1 cellular context compared by ENCODE assay signal in genomic region chr1:51729156-51729823, GRCh38.
TF ChIP-seq lines count a peak whose summit lies in the region.

No MANE protein-coding gene starts in this region.

TF ChIP-seq in HepG2, 621 proteins besides CTCF, POLR2A, EP300 and RAD21 (continued from another document and continues in another):
- TF ChIP-seq, protein P1, sequence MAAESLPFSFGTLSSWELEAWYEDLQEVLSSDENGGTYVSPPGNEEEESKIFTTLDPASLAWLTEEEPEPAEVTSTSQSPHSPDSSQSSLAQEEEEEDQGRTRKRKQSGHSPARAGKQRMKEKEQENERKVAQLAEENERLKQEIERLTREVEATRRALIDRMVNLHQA (CRISPR knock-in tag; IDR thresholded peaks at IDR 0.05) = no peak
- no peak for TF ChIP-seq SSRP1 (CRISPR knock-in tag; IDR thresholded peaks at IDR 0.05)
- TF ChIP-seq ZFYVE20 (CRISPR knock-in tag; IDR thresholded peaks at IDR 0.05; ENCODE audit: borderline replicate concordance, low read depth) = no peak
- TF ChIP-seq ZFP36L2 (CRISPR knock-in tag; IDR thresholded peaks at IDR 0.05) = no peak
- TF ChIP-seq, protein P2, sequence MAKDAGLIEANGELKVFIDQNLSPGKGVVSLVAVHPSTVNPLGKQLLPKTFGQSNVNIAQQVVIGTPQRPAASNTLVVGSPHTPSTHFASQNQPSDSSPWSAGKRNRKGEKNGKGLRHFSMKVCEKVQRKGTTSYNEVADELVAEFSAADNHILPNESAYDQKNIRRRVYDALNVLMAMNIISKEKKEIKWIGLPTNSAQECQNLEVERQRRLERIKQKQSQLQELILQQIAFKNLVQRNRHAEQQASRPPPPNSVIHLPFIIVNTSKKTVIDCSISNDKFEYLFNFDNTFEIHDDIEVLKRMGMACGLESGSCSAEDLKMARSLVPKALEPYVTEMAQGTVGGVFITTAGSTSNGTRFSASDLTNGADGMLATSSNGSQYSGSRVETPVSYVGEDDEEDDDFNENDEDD (CRISPR knock-in tag; IDR thresholded peaks at IDR 0.05; ENCODE audit: borderline replicate concordance) = peak; percentile 69; the same call in 1 of the 2 replicates
- TF ChIP-seq ZNF441 (CRISPR knock-in tag; IDR thresholded peaks at IDR 0.05; ENCODE audit: borderline replicate concordance) = no peak
- no peak for TF ChIP-seq THAP7 (CRISPR knock-in tag; IDR thresholded peaks at IDR 0.05)
- no peak for TF ChIP-seq ZNF121 (CRISPR knock-in tag; IDR thresholded peaks at IDR 0.05)
- peak; percentile 23 for TF ChIP-seq ZNF18 (CRISPR knock-in tag; IDR thresholded peaks at IDR 0.05; ENCODE audit: insufficient replicate concordance)
- 0 out of 2 replicates have a peak, but pooled peaks have one; percentile 22 for TF ChIP-seq ZBTB46 (CRISPR knock-in tag; IDR thresholded peaks at IDR 0.05; ENCODE audit: borderline replicate concordance)
- no peak for TF ChIP-seq ATRX (CRISPR knock-in tag; IDR thresholded peaks at IDR 0.05; ENCODE audit: borderline replicate concordance)
- no peak for TF ChIP-seq ZNF12 (CRISPR knock-in tag; IDR thresholded peaks at IDR 0.05)
- TF ChIP-seq CREM (IDR thresholded peaks at IDR 0.05) = no peak
- TF ChIP-seq CREM (CRISPR knock-in tag; IDR thresholded peaks at IDR 0.05) = no peak
- no peak for TF ChIP-seq ZNF432 (CRISPR knock-in tag; IDR thresholded peaks at IDR 0.05; ENCODE audit: borderline replicate concordance)
- TF ChIP-seq DNMT3B (CRISPR knock-in tag; conservative IDR thresholded peaks at IDR 0.05) = no peak
- TF ChIP-seq, protein P3, sequence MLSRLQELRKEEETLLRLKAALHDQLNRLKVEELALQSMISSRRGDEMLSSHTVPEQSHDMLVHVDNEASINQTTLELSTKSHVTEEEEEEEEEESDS (CRISPR knock-in tag; IDR thresholded peaks at IDR 0.05; ENCODE audit: borderline replicate concordance) = no peak
- no peak for TF ChIP-seq PRPF4 (IDR thresholded peaks at IDR 0.05; ENCODE audit: low read depth, low read length, poor library complexity, severe bottlenecking)
- TF ChIP-seq MIXL1 (CRISPR knock-in tag; IDR thresholded peaks at IDR 0.05) = no peak
- TF ChIP-seq GPN1 (CRISPR knock-in tag; IDR thresholded peaks at IDR 0.05; ENCODE audit: borderline replicate concordance) = no peak
- TF ChIP-seq ZNF512 (CRISPR knock-in tag; IDR thresholded peaks at IDR 0.05) = no peak
- no peak for TF ChIP-seq NCOA1 (CRISPR knock-in tag; IDR thresholded peaks at IDR 0.05)
- TF ChIP-seq HMGXB3 (CRISPR knock-in tag; IDR thresholded peaks at IDR 0.05; ENCODE audit: borderline replicate concordance) = peak; percentile 99
- TF ChIP-seq ZNF530 (CRISPR knock-in tag; IDR thresholded peaks at IDR 0.05; ENCODE audit: low read depth) = no peak
- TF ChIP-seq HOXA7 (CRISPR knock-in tag; IDR thresholded peaks at IDR 0.05) = no peak
- TF ChIP-seq ZNF543 (CRISPR knock-in tag; IDR thresholded peaks at IDR 0.05) = no peak
- TF ChIP-seq ZNF501 (CRISPR knock-in tag; IDR thresholded peaks at IDR 0.05) = 0 out of 2 replicates have a peak, but pooled peaks have one; percentile 41
- TF ChIP-seq HNF4G (IDR thresholded peaks at IDR 0.05; ENCODE audit: borderline replicate concordance, low read depth, low read length) = no peak
- no peak for TF ChIP-seq HNF4G (CRISPR knock-in tag; IDR thresholded peaks at IDR 0.05; ENCODE audit: borderline replicate concordance, low read depth)
- TF ChIP-seq ARNTL (CRISPR knock-in tag; IDR thresholded peaks at IDR 0.05) = 0 out of 2 replicates have a peak, but pooled peaks have one; percentile 59
- TF ChIP-seq, protein P4, sequence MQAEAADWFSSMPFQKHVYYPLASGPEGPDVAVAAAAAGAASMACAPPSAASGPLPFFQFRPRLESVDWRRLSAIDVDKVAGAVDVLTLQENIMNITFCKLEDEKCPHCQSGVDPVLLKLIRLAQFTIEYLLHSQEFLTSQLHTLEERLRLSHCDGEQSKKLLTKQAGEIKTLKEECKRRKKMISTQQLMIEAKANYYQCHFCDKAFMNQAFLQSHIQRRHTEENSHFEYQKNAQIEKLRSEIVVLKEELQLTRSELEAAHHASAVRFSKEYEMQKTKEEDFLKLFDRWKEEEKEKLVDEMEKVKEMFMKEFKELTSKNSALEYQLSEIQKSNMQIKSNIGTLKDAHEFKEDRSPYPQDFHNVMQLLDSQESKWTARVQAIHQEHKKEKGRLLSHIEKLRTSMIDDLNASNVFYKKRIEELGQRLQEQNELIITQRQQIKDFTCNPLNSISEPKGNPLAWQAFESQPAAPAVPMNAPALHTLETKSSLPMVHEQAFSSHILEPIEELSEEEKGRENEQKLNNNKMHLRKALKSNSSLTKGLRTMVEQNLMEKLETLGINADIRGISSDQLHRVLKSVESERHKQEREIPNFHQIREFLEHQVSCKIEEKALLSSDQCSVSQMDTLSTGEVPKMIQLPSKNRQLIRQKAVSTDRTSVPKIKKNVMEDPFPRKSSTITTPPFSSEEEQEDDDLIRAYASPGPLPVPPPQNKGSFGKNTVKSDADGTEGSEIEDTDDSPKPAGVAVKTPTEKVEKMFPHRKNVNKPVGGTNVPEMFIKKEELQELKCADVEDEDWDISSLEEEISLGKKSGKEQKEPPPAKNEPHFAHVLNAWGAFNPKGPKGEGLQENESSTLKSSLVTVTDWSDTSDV (CRISPR knock-in tag; IDR thresholded peaks at IDR 0.05) = no peak
- TF ChIP-seq GRHL1 (CRISPR knock-in tag; conservative IDR thresholded peaks at IDR 0.05) = no peak
- no peak for TF ChIP-seq HHEX (CRISPR knock-in tag; IDR thresholded peaks at IDR 0.05)
- no peak for TF ChIP-seq MAF1 (CRISPR knock-in tag; IDR thresholded peaks at IDR 0.05; ENCODE audit: borderline replicate concordance)
- TF ChIP-seq SALL2 (CRISPR knock-in tag; IDR thresholded peaks at IDR 0.05) = peak; percentile 67; the same call in 1 of the 2 replicates
- TF ChIP-seq ZNF556 (CRISPR knock-in tag; IDR thresholded peaks at IDR 0.05; ENCODE audit: borderline replicate concordance) = peak; percentile 60; the same call in 1 of the 2 replicates
- no peak for TF ChIP-seq ZNF703 (CRISPR knock-in tag; IDR thresholded peaks at IDR 0.05; ENCODE audit: borderline replicate concordance)
- TF ChIP-seq NFYB (CRISPR knock-in tag; IDR thresholded peaks at IDR 0.05) = peak; percentile 87
- TF ChIP-seq, protein P5, sequence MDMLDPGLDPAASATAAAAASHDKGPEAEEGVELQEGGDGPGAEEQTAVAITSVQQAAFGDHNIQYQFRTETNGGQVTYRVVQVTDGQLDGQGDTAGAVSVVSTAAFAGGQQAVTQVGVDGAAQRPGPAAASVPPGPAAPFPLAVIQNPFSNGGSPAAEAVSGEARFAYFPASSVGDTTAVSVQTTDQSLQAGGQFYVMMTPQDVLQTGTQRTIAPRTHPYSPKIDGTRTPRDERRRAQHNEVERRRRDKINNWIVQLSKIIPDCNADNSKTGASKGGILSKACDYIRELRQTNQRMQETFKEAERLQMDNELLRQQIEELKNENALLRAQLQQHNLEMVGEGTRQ (IDR thresholded peaks at IDR 0.05; ENCODE audit: low read depth, low read length) = 0 out of 2 replicates have a peak, but pooled peaks have one; percentile 25
- TF ChIP-seq, protein P5 (CRISPR knock-in tag; IDR thresholded peaks at IDR 0.05; ENCODE audit: borderline replicate concordance) = peak; percentile 34; the same call in 1 of the 2 replicates
- TF ChIP-seq, protein P6, sequence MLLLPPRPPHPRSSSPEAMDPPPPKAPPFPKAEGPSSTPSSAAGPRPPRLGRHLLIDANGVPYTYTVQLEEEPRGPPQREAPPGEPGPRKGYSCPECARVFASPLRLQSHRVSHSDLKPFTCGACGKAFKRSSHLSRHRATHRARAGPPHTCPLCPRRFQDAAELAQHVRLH (CRISPR knock-in tag; IDR thresholded peaks at IDR 0.05; ENCODE audit: borderline replicate concordance, low read depth) = no peak
